1 cellular context compared by ENCODE assay signal in genomic region chr5:169637856-169638190, GRCh38.
TF ChIP-seq lines count a peak whose summit lies in the region.

No MANE protein-coding gene starts in this region.

TF ChIP-seq in GM12878, 131 proteins besides CTCF, POLR2A, EP300 and RAD21 (continued from another document):
- TF ChIP-seq E4F1 (IDR thresholded peaks at IDR 0.05; ENCODE audit: borderline replicate concordance, partially characterized antibody) (peak; percentile 23), STAT3 (IDR thresholded peaks at IDR 0.05; ENCODE audit: low read depth, low read length) (no peak), SPI1 (IDR thresholded peaks at IDR 0.05; ENCODE audit: borderline replicate concordance, insufficient read depth, low read depth, low read length) (peak; percentile 63; the same call in 1 of the 2 replicates), SREBF2 (IDR thresholded peaks at IDR 0.05; ENCODE audit: low read length) (no peak), MEF2B (IDR thresholded peaks at IDR 0.05; ENCODE audit: partially characterized antibody, poor library complexity, severe bottlenecking) (peak; percentile 45), ZNF592 (IDR thresholded peaks at IDR 0.05) (peak; percentile 68; the same call in 1 of the 2 replicates), POLR2AphosphoS5 (IDR thresholded peaks at IDR 0.05; ENCODE audit: low read length) (no peak; the same call in 1 of the 2 replicates)
TF ChIP-seq in GM12878: peak in this region for 27.
